In the genomic region with DNA sequence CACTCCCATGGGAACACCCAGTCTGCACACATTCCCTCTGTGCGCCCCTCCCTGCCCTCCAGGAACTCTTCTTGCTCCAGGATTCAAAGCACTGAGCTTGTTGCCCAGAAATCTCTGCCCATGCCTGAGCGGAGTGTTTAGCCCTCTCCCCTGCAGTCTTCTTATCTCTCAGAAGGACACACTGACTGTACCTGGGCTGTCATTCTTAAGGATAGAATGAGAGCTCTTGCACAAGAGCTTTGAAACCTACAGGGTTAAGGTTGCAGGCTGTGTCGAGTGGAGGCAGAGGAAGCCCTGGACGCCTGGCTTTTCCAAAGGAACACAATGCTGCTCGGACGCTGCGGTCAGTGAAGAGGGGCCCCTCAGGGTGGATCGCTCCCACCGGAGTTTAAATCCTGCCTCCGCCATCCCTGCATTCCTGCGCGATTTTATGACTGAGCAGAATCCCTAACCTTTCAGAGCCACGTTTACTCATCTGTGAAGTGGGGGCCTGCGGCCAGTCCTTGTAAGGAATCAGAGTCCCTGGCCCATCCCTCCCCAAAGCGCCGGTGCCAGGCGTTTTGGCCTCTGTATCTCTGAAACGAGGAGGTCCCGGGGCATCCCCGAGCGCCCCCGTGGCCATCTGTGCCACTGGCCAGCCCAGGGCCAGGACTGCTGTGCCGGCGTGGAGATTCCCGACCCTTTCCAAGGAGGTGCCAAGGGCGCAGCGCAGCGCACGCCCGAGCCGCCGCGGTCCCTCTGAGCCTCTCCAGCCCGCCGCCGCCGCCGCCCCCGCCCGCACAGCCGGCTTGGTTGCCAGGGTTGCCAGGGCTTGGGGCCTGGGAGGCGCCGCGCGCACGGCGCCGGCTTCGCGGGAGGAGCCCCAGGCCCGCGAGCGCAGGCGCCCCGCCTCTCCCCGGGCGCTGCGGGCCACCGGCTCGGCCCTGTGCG, we compare ENCODE assay signal across 8 cellular contexts. TPM values are rescaled to one million over a fixed set of nuclear protein-coding genes. Genes with fewer than 3 reads are reported as not detected.
DNase-seq lines count a peak whose midpoint lies in the region; ATAC-seq, FAIRE-seq and TF ChIP-seq lines count a peak whose summit lies in the region.

No MANE protein-coding gene starts in this region.

- no peaks in the 10 kb centered on the region for H3K27me3 ChIP-seq in CD8-positive, alpha-beta T cell (ENCODE audit: insufficient read depth, low read length)
- H3K27me3 ChIP-seq in NT2/D1 (ENCODE audit: insufficient read depth, insufficient read length), result peaks cover 35% of the 10 kb centered on the region
- H3K27me3 ChIP-seq in esophagus squamous epithelium, result peaks cover 0 to 30% (median 0%) of the 10 kb centered on the region in 4 donors
- H3K27me3 ChIP-seq in ovary, result no peaks in the 10 kb centered on the region

- H3K27ac Mint-ChIP-seq in CD8-positive, alpha-beta T cell, result no peak overlapping the region

- CTCF ChIA-PET in CD8-positive, alpha-beta T cell (lab: Charles Lee), result interaction anchor here (1.0 kb wide), 1 partner anchor 23 kb away, joined by 3 read pairs; no protein-coding TSS in a partner anchor

- no peaks in the 10 kb centered on the region for H3K36me3 Mint-ChIP-seq in CD8-positive, alpha-beta T cell

- no peak for FAIRE-seq in GM19239 (lab: Jason Lieb, UNC)

- H3K4me3 ChIP-seq in CD8-positive, alpha-beta T cell (ENCODE audit: low read depth, low read length), result peak overlapping the region; percentile 63
- H3K4me3 ChIP-seq in NT2/D1 (ENCODE audit: insufficient read length, low read depth) (peak overlapping the region; percentile 54), esophagus squamous epithelium (peak overlapping the region; percentile 16 to 64 (median 40)), ovary (peak overlapping the region; percentile 46)

- H3K4me1 ChIP-seq in CD8-positive, alpha-beta T cell (ENCODE audit: insufficient read depth, low read length), result peaks cover 34% of the 10 kb centered on the region
- H3K4me1 ChIP-seq in NT2/D1 (ENCODE audit: insufficient read depth, insufficient read length) (peaks cover 20% of the 10 kb centered on the region), esophagus squamous epithelium (peaks cover 10 to 27% (median 10%) of the 10 kb centered on the region in 3 donors), ovary (ENCODE audit: insufficient read depth) (no peaks in the 10 kb centered on the region)

- TF ChIP-seq CTCF in CD8-positive, alpha-beta T cell (IDR thresholded peaks at IDR 0.05), result no peak
- no peak for TF ChIP-seq CTCF in esophagus squamous epithelium (IDR thresholded peaks at IDR 0.05)
- TF ChIP-seq CTCF in ovary (IDR thresholded peaks at IDR 0.05), result no peak

- no peak for TF ChIP-seq POLR2A in esophagus squamous epithelium (IDR thresholded peaks at IDR 0.05)
- no peak for TF ChIP-seq POLR2A in ovary (IDR thresholded peaks at IDR 0.05)

- peak overlapping the region; percentile 79 for H3K9ac ChIP-seq in NT2/D1 (ENCODE audit: insufficient read length, low read depth)

- no peaks in the 10 kb centered on the region for H3K36me3 ChIP-seq in CD8-positive, alpha-beta T cell (ENCODE audit: insufficient read depth, low read length)
- H3K36me3 ChIP-seq in NT2/D1 (ENCODE audit: insufficient read depth, insufficient read length, low read length) (peaks cover 2% of the 10 kb centered on the region), esophagus squamous epithelium (peaks cover 0 to 27% (median 0%) of the 10 kb centered on the region in 3 donors), ovary (no peaks in the 10 kb centered on the region)

- peaks cover 46% of the 10 kb centered on the region for H3K4me1 Mint-ChIP-seq in CD8-positive, alpha-beta T cell (ENCODE audit: low read depth)

- H3K27ac ChIP-seq in CD8-positive, alpha-beta T cell (ENCODE audit: low read depth, low read length), result no peak overlapping the region
- no peak overlapping the region for H3K27ac ChIP-seq in esophagus squamous epithelium
- no peak overlapping the region for H3K27ac ChIP-seq in ovary

- H3K9me3 Mint-ChIP-seq in CD8-positive, alpha-beta T cell, result no peaks in the 10 kb centered on the region

- peaks cover 3% of the 10 kb centered on the region for H3K27me3 Mint-ChIP-seq in CD8-positive, alpha-beta T cell (ENCODE audit: low read depth)

- DNase-seq in CD8-positive, alpha-beta T cell, result peak in 3 of 7 experiments; percentile 26 to 52 (median 44)
- DNase-seq in NT2/D1 (ENCODE audit: low read depth, low spot score) (peak; percentile 20), esophagus squamous epithelium (lab: John Stamatoyannopoulos, UW) (no peak), ovary (peak; percentile 38 to 74 (median 60)), T-helper 1 cell (no peak), SK-N-DZ (ENCODE audit: low spot score) (no peak), GM19239 (ENCODE audit: insufficient read length, low spot score) (no peak), NCI-H524 (lab: John Stamatoyannopoulos, UW) (no peak)

- TF ChIP-seq EP300 in ovary (IDR thresholded peaks at IDR 0.05), result no peak

- H3K9me3 ChIP-seq in CD8-positive, alpha-beta T cell (ENCODE audit: low read length), result no peaks in the 10 kb centered on the region
- no peaks in the 10 kb centered on the region for H3K9me3 ChIP-seq in NT2/D1 (ENCODE audit: insufficient read depth, low read length)
- H3K9me3 ChIP-seq in esophagus squamous epithelium, result no peaks in the 10 kb centered on the region
- no peaks in the 10 kb centered on the region for H3K9me3 ChIP-seq in ovary

- POLR2A ChIA-PET in CD8-positive, alpha-beta T cell (lab: Charles Lee), result interaction anchor here (0.6 to 1.7 kb wide), 2 partner anchors 8 to 70 kb away, joined by 3 to 4 read pairs; partner anchors contain the start of gene PLEKHB2

- intact Hi-C loops in CD8-positive, alpha-beta T cell (cut with DNase I, micrococcal nuclease), result loop anchor here in 1 of 2 experiments (2.0 kb wide), 1 partner anchor 70 kb away; the partner anchor contains the start of gene PLEKHB2
- intact Hi-C loops in esophagus squamous epithelium (cut with DNase I) (no loop called here), ovary (cut with DNase I) (no loop called here)

- peak overlapping the region; percentile 79 for H3K4me3 Mint-ChIP-seq in CD8-positive, alpha-beta T cell

- ATAC-seq in CD8-positive, alpha-beta T cell, result peak; percentile 73

- 3 to 19% methylated on average over 10 to 21 of the region's 61 CpGs for WGBS in esophagus squamous epithelium, 2 donors
- WGBS in ovary, 3 donors, result 2 to 3% (median 2%) methylated on average over 34 to 61 of the region's 61 CpGs

RNA-seq across cellular contexts. Expression of gene FAM168B, which starts 58.9 kb away (rescaled TPM):
- 10 to 100 TPM; 87.3 to 91.7 TPM for total RNA-seq in CD8-positive, alpha-beta T cell
- 10 to 100 TPM; 77.7 to 88.7 (median 79.8) TPM for total RNA-seq in esophagus squamous epithelium
- 100 to 1,000 TPM in 4 of 7 donors, 10 to 100 TPM in 3; 66.3 to 117 (median 108) TPM for total RNA-seq in ovary
- 10 to 100 TPM; 54.4 to 67.0 TPM for polyA plus RNA-seq in ovary
- 120 and 144 TPM in 2 replicates for polyA plus RNA-seq in SK-N-DZ (2014; cell fraction: cytosol; rRNA removed)
- polyA plus RNA-seq in SK-N-DZ (2014; cell fraction: nucleus; rRNA removed), result 74.9 and 80.1 TPM in 2 replicates

Comparison
In these comparisons a context has a peak if more than half of its experiments do, and no peak if none do; other contexts are left out.
1. DNase-seq: peak in NT2/D1 (single experiment) and ovary (5 of 5); none in esophagus squamous epithelium (single experiment), T-helper 1 cell (0 of 5), SK-N-DZ (single experiment), GM19239 (single experiment) and NCI-H524 (0 of 2).
2. Peak in every context shown above with its lines, with median percentiles within 50 percentile points of each other: H3K4me3 ChIP-seq.